1 cellular context compared by ENCODE assay signal in genomic region chr11:2664886-2665746, GRCh38.
TF ChIP-seq lines count a peak whose summit lies in the region.

No MANE protein-coding gene starts in this region.

TF ChIP-seq in HepG2, 621 proteins besides CTCF, POLR2A, EP300 and RAD21 (continued from another document):
- TF ChIP-seq, protein P1, sequence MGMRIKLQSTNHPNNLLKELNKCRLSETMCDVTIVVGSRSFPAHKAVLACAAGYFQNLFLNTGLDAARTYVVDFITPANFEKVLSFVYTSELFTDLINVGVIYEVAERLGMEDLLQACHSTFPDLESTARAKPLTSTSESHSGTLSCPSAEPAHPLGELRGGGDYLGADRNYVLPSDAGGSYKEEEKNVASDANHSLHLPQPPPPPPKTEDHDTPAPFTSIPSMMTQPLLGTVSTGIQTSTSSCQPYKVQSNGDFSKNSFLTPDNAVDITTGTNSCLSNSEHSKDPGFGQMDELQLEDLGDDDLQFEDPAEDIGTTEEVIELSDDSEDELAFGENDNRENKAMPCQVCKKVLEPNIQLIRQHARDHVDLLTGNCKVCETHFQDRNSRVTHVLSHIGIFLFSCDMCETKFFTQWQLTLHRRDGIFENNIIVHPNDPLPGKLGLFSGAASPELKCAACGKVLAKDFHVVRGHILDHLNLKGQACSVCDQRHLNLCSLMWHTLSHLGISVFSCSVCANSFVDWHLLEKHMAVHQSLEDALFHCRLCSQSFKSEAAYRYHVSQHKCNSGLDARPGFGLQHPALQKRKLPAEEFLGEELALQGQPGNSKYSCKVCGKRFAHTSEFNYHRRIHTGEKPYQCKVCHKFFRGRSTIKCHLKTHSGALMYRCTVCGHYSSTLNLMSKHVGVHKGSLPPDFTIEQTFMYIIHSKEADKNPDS (CRISPR knock-in tag; IDR thresholded peaks at IDR 0.05) = 0 out of 2 replicates have a peak, but pooled peaks have one; percentile 32
- TF ChIP-seq ZNF263 (CRISPR knock-in tag; IDR thresholded peaks at IDR 0.05) = peak; percentile 53; the same call in 1 of the 2 replicates
- no peak for TF ChIP-seq ZNF841 (CRISPR knock-in tag; IDR thresholded peaks at IDR 0.05; ENCODE audit: borderline replicate concordance)
- TF ChIP-seq AGO2 (optimal IDR thresholded peaks at IDR 0.05; ENCODE audit: low read depth, low read length) = peak; percentile 83
